ENCODE assay signal across 27 cellular contexts in genomic region chr2:205703471-205703870, GRCh38. TPM values are rescaled to one million over a fixed set of nuclear protein-coding genes. Genes with fewer than 3 reads are reported as not detected.
A peak's percentile ranks its signal among the peaks of the same experiment; 100 is the strongest.
DNase-seq lines count a peak whose midpoint lies in the region; ATAC-seq and TF ChIP-seq lines count a peak whose summit lies in the region.
"Had no signal": no experiment of that assay in that cellular context is flagged by ENCODE, and none has a peak within 500 bp of the region (broad histone marks: within the 10 kb centered on the region; RNA-seq: fewer than 3 reads in every experiment).

No MANE protein-coding gene starts in this region.

- peaks cover 15% of the 10 kb centered on the region for H4K20me1 ChIP-seq in neural progenitor cell (ENCODE audit: low read depth)

- H3K9me3 Mint-ChIP-seq in activated T-cell treated with anti-CD3 and anti-CD28 coated beads, Interleukin-2, amount 50 U/mL, for 72 hours, result no peaks in the 10 kb centered on the region
- H3K9me3 Mint-ChIP-seq in activated T-cell treated with anti-CD3 and anti-CD28 coated beads, Interleukin-2, amount 50 U/mL, for 4 hours, result no peaks in the 10 kb centered on the region
- H3K9me3 Mint-ChIP-seq in endodermal cell, result no peaks in the 10 kb centered on the region
- no peaks in the 10 kb centered on the region for H3K9me3 Mint-ChIP-seq in neural progenitor cell
- H3K9me3 Mint-ChIP-seq: activated naive CD4-positive, alpha-beta T cell treated with anti-CD3 and anti-CD28 coated beads, Interleukin-2, amount 50 U/mL, for 24 hours; activated T-helper 17 cell treated with anti-CD3 and anti-CD28 coated beads, Interleukin-2, amount 50 U/mL, for 72 hours; CD4-positive, alpha-beta T cell; immature natural killer cell; nephron; stimulated activated effector memory CD8-positive, alpha-beta T cell treated with anti-CD3 and anti-CD28 coated beads, Interleukin-12 subunit alpha, Interleukin-12 subunit beta, amount 100 ng/mL, for 72 hours; WTC11 had no signal

- TF ChIP-seq CTCF in endodermal cell (conservative IDR thresholded peaks at IDR 0.05) (no peak), neural progenitor cell (IDR thresholded peaks at IDR 0.05) (no peak), thyroid gland (IDR thresholded peaks at IDR 0.05) (no peak), GM13976 (IDR thresholded peaks at IDR 0.05; ENCODE audit: borderline replicate concordance, control extremely low read depth, extremely low read depth, insufficient read depth, missing control alignments) (no peak)

- H3K27me3 ChIP-seq in endodermal cell (ENCODE audit: control insufficient read depth, insufficient read depth, low read length, poor library complexity, severe bottlenecking) (no peaks in the 10 kb centered on the region), neural progenitor cell (no peaks in the 10 kb centered on the region), thyroid gland (no peaks in the 10 kb centered on the region)

- intact Hi-C loops in thyroid gland (cut with DNase I), result no loop called here

- ATAC-seq in activated T-cell treated with anti-CD3 and anti-CD28 coated beads, Interleukin-2, amount 50 U/mL, for 72 hours (replicated peaks in 1 of 2), result no peak
- no peak for ATAC-seq in activated T-cell treated with anti-CD3 and anti-CD28 coated beads, Interleukin-2, amount 50 U/mL, for 4 hours
- ATAC-seq in GM19397 (IDR thresholded peaks at IDR 0.05; ENCODE audit: unreplicated experiment), result no peak
- ATAC-seq: activated T-helper 17 cell treated with anti-CD3 and anti-CD28 coated beads, Interleukin-2, amount 50 U/mL, for 72 hours; left lobe of liver; stimulated activated effector memory CD8-positive, alpha-beta T cell treated with anti-CD3 and anti-CD28 coated beads, Interleukin-12 subunit alpha, Interleukin-12 subunit beta, amount 100 ng/mL, for 72 hours; WTC11 had no signal

- no peak overlapping the region for H3K4me3 ChIP-seq in endodermal cell (ENCODE audit: low read length)
- H3K4me3 ChIP-seq in neural progenitor cell, result no peak overlapping the region
- no peak overlapping the region for H3K4me3 ChIP-seq in thyroid gland (replicated peaks in 1 of 3)
- H3K4me3 ChIP-seq: PC-9 had no signal

- H3K36me3 ChIP-seq in endodermal cell (ENCODE audit: control insufficient read depth, insufficient read depth, low read length) (peaks cover 46% of the 10 kb centered on the region), neural progenitor cell (no peaks in the 10 kb centered on the region), thyroid gland (no peaks in the 10 kb centered on the region)

- H2AFZ ChIP-seq in neural progenitor cell (replicated peaks), result no peak overlapping the region
- H2AFZ ChIP-seq: PC-9 had no signal

- TF ChIP-seq POLR2A in thyroid gland (IDR thresholded peaks at IDR 0.05), result no peak

- peaks cover 43% of the 10 kb centered on the region for H3K4me1 ChIP-seq in endodermal cell (ENCODE audit: control insufficient read depth, insufficient read depth, low read length)
- peaks cover 88% of the 10 kb centered on the region for H3K4me1 ChIP-seq in neural progenitor cell
- peaks cover 37 to 66% of the 10 kb centered on the region in 2 donors for H3K4me1 ChIP-seq in thyroid gland

- in situ Hi-C loops in GM13976 (cut with MboI; ENCODE audit: low sequenced_read_pairs, unreplicated experiment), result no loop called here

- no peak overlapping the region for H3K4me3 Mint-ChIP-seq in activated T-cell treated with anti-CD3 and anti-CD28 coated beads, Interleukin-2, amount 50 U/mL, for 72 hours
- no peak overlapping the region for H3K4me3 Mint-ChIP-seq in activated T-cell treated with anti-CD3 and anti-CD28 coated beads, Interleukin-2, amount 50 U/mL, for 4 hours
- H3K4me3 Mint-ChIP-seq in endodermal cell (no peak overlapping the region), neural progenitor cell (no peak overlapping the region)
- H3K4me3 Mint-ChIP-seq: activated naive CD4-positive, alpha-beta T cell treated with anti-CD3 and anti-CD28 coated beads, Interleukin-2, amount 50 U/mL, for 24 hours; activated T-helper 17 cell treated with anti-CD3 and anti-CD28 coated beads, Interleukin-2, amount 50 U/mL, for 72 hours; CD4-positive, alpha-beta T cell; immature natural killer cell; nephron; stimulated activated effector memory CD8-positive, alpha-beta T cell treated with anti-CD3 and anti-CD28 coated beads, Interleukin-12 subunit alpha, Interleukin-12 subunit beta, amount 100 ng/mL, for 72 hours; WTC11 had no signal

- H3K9me3 ChIP-seq in endodermal cell (ENCODE audit: control insufficient read depth, low read length), result no peaks in the 10 kb centered on the region
- no peaks in the 10 kb centered on the region for H3K9me3 ChIP-seq in neural progenitor cell (ENCODE audit: low read depth)
- no peaks in the 10 kb centered on the region for H3K9me3 ChIP-seq in thyroid gland

- no peaks in the 10 kb centered on the region for H3K27me3 Mint-ChIP-seq in activated T-cell treated with anti-CD3 and anti-CD28 coated beads, Interleukin-2, amount 50 U/mL, for 72 hours (ENCODE audit: low read depth)
- H3K27me3 Mint-ChIP-seq in activated T-cell treated with anti-CD3 and anti-CD28 coated beads, Interleukin-2, amount 50 U/mL, for 4 hours (ENCODE audit: low read depth), result peaks cover 2% of the 10 kb centered on the region
- H3K27me3 Mint-ChIP-seq in endodermal cell (ENCODE audit: insufficient read depth) (no peaks in the 10 kb centered on the region), neural progenitor cell (ENCODE audit: insufficient read depth, low read depth) (peaks cover 7% of the 10 kb centered on the region)
- H3K27me3 Mint-ChIP-seq: activated naive CD4-positive, alpha-beta T cell treated with anti-CD3 and anti-CD28 coated beads, Interleukin-2, amount 50 U/mL, for 24 hours; CD4-positive, alpha-beta T cell had no signal

- peak overlapping the region; percentile 0 for H3K27ac Mint-ChIP-seq in activated T-cell treated with anti-CD3 and anti-CD28 coated beads, Interleukin-2, amount 50 U/mL, for 72 hours
- H3K27ac Mint-ChIP-seq in endodermal cell (peak overlapping the region; percentile 44), neural progenitor cell (no peak overlapping the region)
- H3K27ac Mint-ChIP-seq: activated naive CD4-positive, alpha-beta T cell treated with anti-CD3 and anti-CD28 coated beads, Interleukin-2, amount 50 U/mL, for 24 hours; activated T-helper 17 cell treated with anti-CD3 and anti-CD28 coated beads, Interleukin-2, amount 50 U/mL, for 72 hours; CD4-positive, alpha-beta T cell; immature natural killer cell; progenitor cell of endocrine pancreas; stimulated activated effector memory CD8-positive, alpha-beta T cell treated with anti-CD3 and anti-CD28 coated beads, Interleukin-12 subunit alpha, Interleukin-12 subunit beta, amount 100 ng/mL, for 72 hours had no signal

- H3K27ac ChIP-seq in endodermal cell (ENCODE audit: low read depth, low read length) (no peak overlapping the region), neural progenitor cell (no peak overlapping the region), thyroid gland (peak overlapping the region; percentile 13 to 56 (median 53))
- H3K27ac ChIP-seq: 22Rv1 had no signal

- peaks cover 42% of the 10 kb centered on the region for H3K79me2 ChIP-seq in neural progenitor cell (ENCODE audit: low read depth)

- peak overlapping the region; percentile 28 for H3K4me2 ChIP-seq in neural progenitor cell

- H3K4me1 Mint-ChIP-seq in activated T-cell treated with anti-CD3 and anti-CD28 coated beads, Interleukin-2, amount 50 U/mL, for 72 hours (ENCODE audit: low read depth), result peaks cover 32% of the 10 kb centered on the region
- peaks cover 20% of the 10 kb centered on the region for H3K4me1 Mint-ChIP-seq in activated T-cell treated with anti-CD3 and anti-CD28 coated beads, Interleukin-2, amount 50 U/mL, for 4 hours (ENCODE audit: low read depth)
- H3K4me1 Mint-ChIP-seq in endodermal cell, result peaks cover 68% of the 10 kb centered on the region
- peaks cover 66% of the 10 kb centered on the region for H3K4me1 Mint-ChIP-seq in neural progenitor cell

- no peaks in the 10 kb centered on the region for H3K36me3 Mint-ChIP-seq in activated T-cell treated with anti-CD3 and anti-CD28 coated beads, Interleukin-2, amount 50 U/mL, for 72 hours (ENCODE audit: insufficient read depth in 2 of 2)
- no peaks in the 10 kb centered on the region for H3K36me3 Mint-ChIP-seq in activated T-cell treated with anti-CD3 and anti-CD28 coated beads, Interleukin-2, amount 50 U/mL, for 4 hours (ENCODE audit: insufficient read depth)
- H3K36me3 Mint-ChIP-seq in endodermal cell (ENCODE audit: low read depth) (peaks cover 20% of the 10 kb centered on the region), neural progenitor cell (no peaks in the 10 kb centered on the region)
- H3K36me3 Mint-ChIP-seq: activated naive CD4-positive, alpha-beta T cell treated with anti-CD3 and anti-CD28 coated beads, Interleukin-2, amount 50 U/mL, for 24 hours; immature natural killer cell; stimulated activated effector memory CD8-positive, alpha-beta T cell treated with anti-CD3 and anti-CD28 coated beads, Interleukin-12 subunit alpha, Interleukin-12 subunit beta, amount 100 ng/mL, for 72 hours; WTC11 had no signal

- no peak for DNase-seq in activated T-cell treated with anti-CD3 and anti-CD28 coated beads, Interleukin-2, amount 50 U/mL, for 72 hours
- DNase-seq in activated T-cell treated with anti-CD3 and anti-CD28 coated beads, Interleukin-2, amount 50 U/mL, for 4 hours, result no peak
- DNase-seq in endodermal cell (no peak), neural progenitor cell (ENCODE audit: low spot score) (no peak), thyroid gland (no peak), GM13976 (ENCODE audit: low spot score) (no peak), NCI-H1092 (lab: John Stamatoyannopoulos, UW) (no peak)
- DNase-seq: activated CD4-positive, alpha-beta T cell treated with anti-CD3 and anti-CD28 coated beads, Interleukin-2, amount 50 U/mL, for 4 hours; aorta; CD4-positive, alpha-beta T cell; immature natural killer cell; KBM-7; NCI-H2171; NCI-H524 treated with DMSO at 0.1 percent for 48 hours; NK-92 treated with Interleukin-12 subunit alpha and Interleukin-12 subunit beta, amount 100 ng/mL, for 24 hours; PC-9; SIG-M5; SW 1271 had no signal

- peaks cover 34% of the 10 kb centered on the region for H3F3A ChIP-seq in neural progenitor cell (ENCODE audit: low read depth)

- WGBS in endodermal cell (ENCODE audit: insufficient coverage in 1 of 2, insufficient read length in 1 of 2), 2 experiments, result 91 to 96% methylated on average over 4 of the region's 4 CpGs
- WGBS in thyroid gland, 2 donors, result 89 to 94% methylated on average over 4 of the region's 4 CpGs

- no peak overlapping the region for H3K9ac ChIP-seq in endodermal cell (ENCODE audit: extremely low read depth, low read length, poor library complexity, severe bottlenecking)
- H3K9ac ChIP-seq in neural progenitor cell, result no peak overlapping the region

RNA-seq across cellular contexts. Expression of gene NRP2, which starts 21.2 kb away (rescaled TPM):
- total RNA-seq in activated T-cell treated with anti-CD3 and anti-CD28 coated beads, Interleukin-2, amount 50 U/mL, for 72 hours, result 1 to 10 TPM; 2.5 to 2.6 TPM
- total RNA-seq in activated T-cell treated with anti-CD3 and anti-CD28 coated beads, Interleukin-2, amount 50 U/mL, for 4 hours, result 1 to 10 TPM; 1.6 to 3.2 (median 1.6) TPM
- total RNA-seq in endodermal cell (10 to 100 TPM; 69.7 to 92.4 TPM), neural progenitor cell (ENCODE audit: low replicate concordance) (27.8 and 32.0 TPM in 2 replicates), thyroid gland (10 to 100 TPM; 29.3 to 62.5 (median 41.6) TPM)
- 79.4 TPM for polyA plus RNA-seq in endodermal cell (2013, experiment 1 of 2)
- polyA plus RNA-seq in endodermal cell (2013, experiment 2 of 2), result 80.4 TPM
- polyA plus RNA-seq: immature natural killer cell had no signal

Comparison
In these comparisons a context has a peak if more than half of its experiments do, and no peak if none do; other contexts are left out.
1. H3K27ac ChIP-seq: peak in thyroid gland (3 of 3); none in endodermal cell (single experiment) and neural progenitor cell (single experiment).